Comparison of ENCODE assay signal across 20 cellular contexts in the genomic region with DNA sequence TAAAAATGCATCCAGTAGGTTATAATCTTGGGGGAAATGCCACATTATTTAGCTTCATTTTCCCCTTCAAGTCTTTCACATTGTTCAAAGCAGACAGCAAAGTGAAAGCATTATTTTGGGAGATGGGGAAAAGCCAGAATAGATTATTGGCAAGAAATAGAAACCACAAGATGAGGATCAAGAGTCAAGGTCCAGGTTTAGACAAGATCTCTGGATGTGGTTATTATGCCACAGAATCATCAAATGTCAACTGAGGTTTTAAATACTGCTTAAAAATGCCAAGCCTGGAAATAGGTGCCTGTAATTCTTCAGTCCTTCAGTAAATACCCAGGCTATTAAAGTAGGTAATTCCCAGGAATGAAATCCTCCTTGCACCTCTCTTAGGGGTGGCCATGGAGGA.
DNase-seq lines count a peak whose midpoint lies in the region; ATAC-seq and TF ChIP-seq lines count a peak whose summit lies in the region.
"Had no signal": no experiment of that assay in that cellular context is flagged by ENCODE, and none has a peak within 500 bp of the region (broad histone marks: within the 10 kb centered on the region; RNA-seq: fewer than 3 reads in every experiment).

No MANE protein-coding gene starts in this region.

- H3K4ac ChIP-seq in IMR-90 (ENCODE audit: low read depth, low read length), result no peak overlapping the region

- dilution Hi-C loops in IMR-90 (cut with HindIII; ENCODE audit: low sequenced_read_pairs, unreplicated experiment), result no loop called here

- H3K27ac ChIP-seq in BLaER1, result no peak overlapping the region
- H3K27ac ChIP-seq in IMR-90 (ENCODE audit: insufficient read depth, low read length), result no peak overlapping the region
- H3K27ac ChIP-seq in right lobe of liver, result no peak overlapping the region
- H3K27ac ChIP-seq: PC-9, RWPE1 had no signal

- H3K4me3 ChIP-seq in BLaER1, result no peak overlapping the region
- H3K4me3 ChIP-seq in IMR-90 (ENCODE audit: insufficient read depth, low read depth, low read length), result no peak overlapping the region
- no peak overlapping the region for H3K4me3 ChIP-seq in right lobe of liver
- H3K4me3 ChIP-seq: HAP-1, PC-9 had no signal

- H3K9me3 Mint-ChIP-seq in activated CD8-positive, alpha-beta T cell treated with anti-CD3 and anti-CD28 coated beads for 36 hours, result peaks cover 5% of the 10 kb centered on the region

- BruUV-seq in IMR-90 (replicated peaks; lab: Mats Ljungman, UMichigan), result no TSS peak

- TF ChIP-seq POLR2A in IMR-90 (IDR thresholded peaks at IDR 0.05; ENCODE audit: low read depth, low read length), result no peak
- no peak for TF ChIP-seq POLR2A in right lobe of liver (IDR thresholded peaks at IDR 0.05)

- CTCF ChIA-PET in IMR-90 (lab: Yijun Ruan, JAX), result no interaction called here
- CTCF ChIA-PET in activated CD8-positive, alpha-beta T cell treated with anti-CD3 and anti-CD28 coated beads for 36 hours (lab: Charles Lee), result interaction anchor here (4.5 kb wide), 1 partner anchor 16 kb away, joined by 34 read pairs; no protein-coding TSS in a partner anchor

- no peak overlapping the region for H3K18ac ChIP-seq in IMR-90 (ENCODE audit: low read depth, low read length)

- no peak overlapping the region for H2BK120ac ChIP-seq in IMR-90 (ENCODE audit: low read depth, low read length)

- H3K4me2 ChIP-seq in BLaER1 (peak overlapping the region; percentile 59), IMR-90 (ENCODE audit: low read depth, low read length) (peak overlapping the region; percentile 9; the same call in 1 of the 2 replicates)
- H3K4me2 ChIP-seq: PC-9 had no signal

- no peak overlapping the region for H4K91ac ChIP-seq in IMR-90 (ENCODE audit: insufficient read depth, low read depth, low read length)

- peaks cover 38% of the 10 kb centered on the region for H3K9me3 ChIP-seq in BLaER1
- H3K9me3 ChIP-seq in IMR-90 (ENCODE audit: control insufficient read depth, insufficient read depth, low read length), result no peaks in the 10 kb centered on the region
- no peaks in the 10 kb centered on the region for H3K9me3 ChIP-seq in right lobe of liver
- H3K9me3 ChIP-seq: BE2C, HAP-1 had no signal

- intact Hi-C loops in IMR-90 (cut with micrococcal nuclease) (no loop called here), right lobe of liver (cut with DNase I) (no loop called here)
- intact Hi-C loops in activated CD8-positive, alpha-beta T cell treated with anti-CD3 and anti-CD28 coated beads for 36 hours (cut with micrococcal nuclease), result no loop called here

- no peaks in the 10 kb centered on the region for H3K27me3 Mint-ChIP-seq in activated CD8-positive, alpha-beta T cell treated with anti-CD3 and anti-CD28 coated beads for 36 hours

- H3K27me3 ChIP-seq in BLaER1, result no peaks in the 10 kb centered on the region
- peaks cover 7% of the 10 kb centered on the region; the same call in 1 of the 2 replicates for H3K27me3 ChIP-seq in IMR-90 (ENCODE audit: control insufficient read depth, insufficient read depth, low read length)
- H3K27me3 ChIP-seq in right lobe of liver, result no peaks in the 10 kb centered on the region

- TF ChIP-seq CTCF in IMR-90 (conservative IDR thresholded peaks at IDR 0.05; ENCODE audit: low read depth, low read length) (no peak), right lobe of liver (IDR thresholded peaks at IDR 0.05) (no peak)
- no peak for TF ChIP-seq CTCF in activated CD8-positive, alpha-beta T cell treated with anti-CD3 and anti-CD28 coated beads for 36 hours (IDR thresholded peaks at IDR 0.05)

- no peak for TF ChIP-seq RAD21 in IMR-90 (IDR thresholded peaks at IDR 0.05; ENCODE audit: low read length)

- H3K56ac ChIP-seq in IMR-90 (ENCODE audit: extremely low read depth, insufficient read depth, low read length), result no peak overlapping the region

- no peak overlapping the region for H4K8ac ChIP-seq in IMR-90 (ENCODE audit: low read depth in 2 of 2, low read length in 2 of 2)

- H2AK5ac ChIP-seq in IMR-90 (ENCODE audit: low read depth, low read length), result no peak overlapping the region

- in situ Hi-C loops in IMR-90 (cut with MboI; ENCODE audit: low sequenced_read_pairs), result no loop called here

- no peak overlapping the region for H4K5ac ChIP-seq in IMR-90 (ENCODE audit: low read depth, low read length)

- H3K9me1 ChIP-seq in IMR-90 (ENCODE audit: insufficient read depth, low read length), result no peaks in the 10 kb centered on the region

- no peak overlapping the region for H3K23ac ChIP-seq in IMR-90 (ENCODE audit: low read depth, low read length)

- ATAC-seq in IMR-90 (ENCODE audit: low read depth) (no peak), right lobe of liver (peak; percentile 62 to 75 (median 66)), GM21390 (IDR thresholded peaks at IDR 0.05; ENCODE audit: unreplicated experiment) (no peak)
- ATAC-seq in activated CD8-positive, alpha-beta T cell treated with anti-CD3 and anti-CD28 coated beads for 36 hours, result no peak

- H3K4me3 Mint-ChIP-seq in activated CD8-positive, alpha-beta T cell treated with anti-CD3 and anti-CD28 coated beads for 36 hours, result no peak overlapping the region
- H3K4me3 Mint-ChIP-seq: CD4-positive, CD25-positive, alpha-beta regulatory T cell had no signal

- no peaks in the 10 kb centered on the region for H3K79me1 ChIP-seq in IMR-90 (ENCODE audit: low read depth in 1 of 2, low read length in 2 of 2)

- H3K9ac ChIP-seq in BLaER1 (no peak overlapping the region), IMR-90 (ENCODE audit: low read depth, low read length) (no peak overlapping the region)

- H3K36me3 Mint-ChIP-seq in activated CD8-positive, alpha-beta T cell treated with anti-CD3 and anti-CD28 coated beads for 36 hours (ENCODE audit: low read depth), result peaks cover 2% of the 10 kb centered on the region

- no peak overlapping the region for H2BK20ac ChIP-seq in IMR-90 (ENCODE audit: low read depth, low read length)

- H3K36me3 ChIP-seq in BLaER1 (no peaks in the 10 kb centered on the region), IMR-90 (ENCODE audit: control insufficient read depth, insufficient read depth, low read length) (no peaks in the 10 kb centered on the region), right lobe of liver (no peaks in the 10 kb centered on the region)
- H3K36me3 ChIP-seq: BE2C, HAP-1 had no signal

- H3K14ac ChIP-seq in IMR-90 (replicated peaks; ENCODE audit: low read depth, low read length), result no peak overlapping the region

- H4K20me1 ChIP-seq in BLaER1 (no peaks in the 10 kb centered on the region), IMR-90 (ENCODE audit: insufficient read depth, low read length) (no peaks in the 10 kb centered on the region)

- POLR2A ChIA-PET in IMR-90 (lab: Charles Lee; ENCODE audit: unreplicated experiment), result no interaction called here
- POLR2A ChIA-PET in activated CD8-positive, alpha-beta T cell treated with anti-CD3 and anti-CD28 coated beads for 36 hours (lab: Charles Lee), result interaction anchor here (1.4 kb wide), 1 partner anchor 16 kb away, joined by 4 read pairs; no protein-coding TSS in a partner anchor

- DNase-seq in IMR-90, result no peak
- peak; percentile 10 for DNase-seq in fibroblast of gingiva (ENCODE audit: low read depth)
- no peak for DNase-seq in right lobe of liver
- DNase-seq in activated CD8-positive, alpha-beta T cell treated with anti-CD3 and anti-CD28 coated beads for 36 hours, result no peak
- DNase-seq in superior temporal gyrus (ENCODE audit: extremely low spot score), result no peak
- DNase-seq: BE2C; CD4-positive, CD25-positive, alpha-beta regulatory T cell; GOT3; KG1; MM.1S; NCI-H2029; NCI-H446; NCI-H524 treated with DMSO at 0.1 percent for 48 hours; NCI-H774; PC-9; SHP77 had no signal

- H3K4me1 Mint-ChIP-seq in activated CD8-positive, alpha-beta T cell treated with anti-CD3 and anti-CD28 coated beads for 36 hours (ENCODE audit: low read depth), result no peaks in the 10 kb centered on the region
- H3K4me1 Mint-ChIP-seq: CD4-positive, CD25-positive, alpha-beta regulatory T cell had no signal

- H2AK9ac ChIP-seq in IMR-90 (replicated peaks; ENCODE audit: low read depth, low read length, poor library complexity), result no peak overlapping the region

- no peak overlapping the region for H2BK15ac ChIP-seq in IMR-90 (ENCODE audit: low read depth, low read length)

- H2BK5ac ChIP-seq in IMR-90 (ENCODE audit: low read depth, low read length, poor library complexity, severe bottlenecking), result no peak overlapping the region

- no peak overlapping the region for H2AFZ ChIP-seq in IMR-90 (replicated peaks; ENCODE audit: low read length, poor library complexity)
- H2AFZ ChIP-seq: PC-9 had no signal

- H3K27ac Mint-ChIP-seq in activated CD8-positive, alpha-beta T cell treated with anti-CD3 and anti-CD28 coated beads for 36 hours, result no peak overlapping the region
- H3K27ac Mint-ChIP-seq: CD4-positive, CD25-positive, alpha-beta regulatory T cell had no signal

- H3K4me1 ChIP-seq in BLaER1 (peaks cover 20% of the 10 kb centered on the region), IMR-90 (ENCODE audit: control insufficient read depth, insufficient read depth, low read length) (peaks cover 2% of the 10 kb centered on the region; the same call in 1 of the 2 replicates), right lobe of liver (peaks cover 0 to 18% (median 6%) of the 10 kb centered on the region in 4 donors)
- H3K4me1 ChIP-seq: BE2C, HAP-1 had no signal

TF ChIP-seq in IMR-90, 13 proteins besides CTCF, POLR2A, EP300 and RAD21:
- TF ChIP-seq, protein P1, sequence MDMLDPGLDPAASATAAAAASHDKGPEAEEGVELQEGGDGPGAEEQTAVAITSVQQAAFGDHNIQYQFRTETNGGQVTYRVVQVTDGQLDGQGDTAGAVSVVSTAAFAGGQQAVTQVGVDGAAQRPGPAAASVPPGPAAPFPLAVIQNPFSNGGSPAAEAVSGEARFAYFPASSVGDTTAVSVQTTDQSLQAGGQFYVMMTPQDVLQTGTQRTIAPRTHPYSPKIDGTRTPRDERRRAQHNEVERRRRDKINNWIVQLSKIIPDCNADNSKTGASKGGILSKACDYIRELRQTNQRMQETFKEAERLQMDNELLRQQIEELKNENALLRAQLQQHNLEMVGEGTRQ (IDR thresholded peaks at IDR 0.05; ENCODE audit: low read depth, low read length), result no peak
- TF ChIP-seq MAZ (IDR thresholded peaks at IDR 0.05; ENCODE audit: borderline replicate concordance, low read depth, low read length) (no peak), RFX5 (IDR thresholded peaks at IDR 0.05; ENCODE audit: low read depth, low read length) (no peak), RCOR1 (IDR thresholded peaks at IDR 0.05; ENCODE audit: insufficient replicate concordance, low read length) (no peak), MXI1 (IDR thresholded peaks at IDR 0.05; ENCODE audit: borderline replicate concordance, low read depth, low read length) (no peak), BHLHE40 (IDR thresholded peaks at IDR 0.05; ENCODE audit: low read depth, low read length) (no peak)
- TF ChIP-seq, protein P2, sequence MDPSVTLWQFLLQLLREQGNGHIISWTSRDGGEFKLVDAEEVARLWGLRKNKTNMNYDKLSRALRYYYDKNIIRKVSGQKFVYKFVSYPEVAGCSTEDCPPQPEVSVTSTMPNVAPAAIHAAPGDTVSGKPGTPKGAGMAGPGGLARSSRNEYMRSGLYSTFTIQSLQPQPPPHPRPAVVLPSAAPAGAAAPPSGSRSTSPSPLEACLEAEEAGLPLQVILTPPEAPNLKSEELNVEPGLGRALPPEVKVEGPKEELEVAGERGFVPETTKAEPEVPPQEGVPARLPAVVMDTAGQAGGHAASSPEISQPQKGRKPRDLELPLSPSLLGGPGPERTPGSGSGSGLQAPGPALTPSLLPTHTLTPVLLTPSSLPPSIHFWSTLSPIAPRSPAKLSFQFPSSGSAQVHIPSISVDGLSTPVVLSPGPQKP (IDR thresholded peaks at IDR 0.05; ENCODE audit: borderline replicate concordance, low read depth, low read length), result no peak
TF ChIP-seq in IMR-90: peak in this region for 0.

Comparison
In these comparisons a context has a peak if more than half of its experiments do, and no peak if none do; other contexts are left out.
1. ATAC-seq: peak in right lobe of liver (4 of 4); none in IMR-90 (single experiment), activated CD8-positive, alpha-beta T cell treated with anti-CD3 and anti-CD28 coated beads for 36 hours (single experiment) and GM21390 (single experiment).